In the genomic region with DNA sequence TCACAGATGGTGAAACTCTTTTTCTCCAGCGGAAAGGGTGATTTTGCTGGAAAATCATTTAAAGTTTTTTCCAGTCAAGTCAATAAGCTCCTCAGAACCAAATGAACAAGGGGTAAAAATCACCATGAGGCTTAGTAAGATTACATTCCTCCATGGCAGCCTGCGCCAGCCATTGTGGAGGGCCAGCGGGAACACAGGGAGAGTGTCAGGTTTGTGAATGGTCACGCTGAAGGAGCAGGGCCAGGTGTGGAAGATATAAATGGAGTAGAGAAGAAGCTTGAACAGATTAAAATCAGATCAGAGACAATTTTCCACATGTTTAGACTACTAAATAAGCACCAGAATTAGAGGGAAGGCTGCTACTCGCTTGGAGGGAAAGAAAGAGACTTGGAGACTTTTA, we compare ENCODE assay signal across 1 cellular context.
TF ChIP-seq lines count a peak whose summit lies in the region.

No MANE protein-coding gene starts in this region.

TF ChIP-seq in K562, 482 proteins besides CTCF, POLR2A, EP300 and RAD21 (continued from another document):
- TF ChIP-seq ZNF407 (IDR thresholded peaks at IDR 0.05; ENCODE audit: low read depth) (no peak), TSHZ1 (CRISPR knock-in tag; IDR thresholded peaks at IDR 0.05) (no peak), NBN (IDR thresholded peaks at IDR 0.05; ENCODE audit: low read depth) (no peak), NFIX (CRISPR knock-in tag; IDR thresholded peaks at IDR 0.05; ENCODE audit: low read depth) (no peak)
- TF ChIP-seq, protein P1, sequence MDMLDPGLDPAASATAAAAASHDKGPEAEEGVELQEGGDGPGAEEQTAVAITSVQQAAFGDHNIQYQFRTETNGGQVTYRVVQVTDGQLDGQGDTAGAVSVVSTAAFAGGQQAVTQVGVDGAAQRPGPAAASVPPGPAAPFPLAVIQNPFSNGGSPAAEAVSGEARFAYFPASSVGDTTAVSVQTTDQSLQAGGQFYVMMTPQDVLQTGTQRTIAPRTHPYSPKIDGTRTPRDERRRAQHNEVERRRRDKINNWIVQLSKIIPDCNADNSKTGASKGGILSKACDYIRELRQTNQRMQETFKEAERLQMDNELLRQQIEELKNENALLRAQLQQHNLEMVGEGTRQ (CRISPR knock-in tag; IDR thresholded peaks at IDR 0.05): no peak
